1 cellular context compared by ENCODE assay signal in the genomic region with DNA sequence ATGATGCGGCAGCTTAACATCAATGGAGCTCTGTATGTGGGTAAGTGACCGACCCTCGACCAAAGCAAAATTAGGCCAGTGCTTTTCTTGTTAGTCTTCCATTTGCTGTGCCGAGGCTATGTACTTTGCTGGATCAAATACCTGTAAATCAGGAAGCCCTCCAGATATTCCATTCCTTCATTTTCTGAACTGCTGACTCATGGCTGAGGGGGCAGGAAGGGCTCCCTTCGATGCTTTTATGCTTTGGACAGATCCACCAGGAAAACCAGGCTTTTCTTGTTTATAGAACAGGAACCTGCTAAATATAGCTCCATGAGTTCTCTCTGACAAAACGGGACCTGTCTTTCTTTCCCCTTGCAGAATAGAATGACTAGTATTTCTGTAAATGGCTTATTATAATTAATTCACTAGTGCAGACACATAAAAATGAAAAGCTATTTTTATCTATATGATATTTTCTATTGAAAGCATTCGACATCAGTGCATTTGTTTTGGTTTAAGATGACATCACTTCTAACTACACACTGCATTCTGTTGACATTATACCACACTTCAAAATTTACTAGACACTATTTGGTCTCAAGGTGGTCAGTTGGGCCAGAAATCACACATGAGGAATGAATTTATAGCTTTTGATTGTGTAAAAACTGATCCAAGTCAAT.
TF ChIP-seq lines count a peak whose summit lies in the region.

No MANE protein-coding gene starts in this region.

TF ChIP-seq in K562, 482 proteins besides CTCF, POLR2A, EP300 and RAD21 (continued from another document and continues in another):
- TF ChIP-seq POLR3G (IDR thresholded peaks at IDR 0.05; ENCODE audit: extremely low read depth, insufficient read length, insufficient replicate concordance) (no peak), ZNF316 (IDR thresholded peaks at IDR 0.05) (peak; percentile 39), ARID1B (IDR thresholded peaks at IDR 0.05) (no peak), ZNF133 (CRISPR knock-in tag; IDR thresholded peaks at IDR 0.05) (no peak), TAF7 (tag; IDR thresholded peaks at IDR 0.05) (no peak), HNRNPUL1 (IDR thresholded peaks at IDR 0.05; ENCODE audit: low read length) (no peak), PML (IDR thresholded peaks at IDR 0.05; ENCODE audit: low read length) (no peak), XRCC4 (IDR thresholded peaks at IDR 0.05; ENCODE audit: extremely low read depth, insufficient read depth, insufficient read length) (no peak), RAD51 (IDR thresholded peaks at IDR 0.05; ENCODE audit: borderline replicate concordance, low read depth) (no peak), HEY1 (CRISPR knock-in tag; IDR thresholded peaks at IDR 0.05; ENCODE audit: borderline replicate concordance) (no peak), CTBP1 (IDR thresholded peaks at IDR 0.05; ENCODE audit: borderline replicate concordance) (no peak), ZNF551 (CRISPR knock-in tag; IDR thresholded peaks at IDR 0.05) (no peak), NFE2 (IDR thresholded peaks at IDR 0.05; ENCODE audit: low read depth) (peak; percentile 65), ZNF695 (CRISPR knock-in tag; IDR thresholded peaks at IDR 0.05) (no peak), RFX5 (IDR thresholded peaks at IDR 0.05; ENCODE audit: low read depth, low read length) (no peak), CBX8 (IDR thresholded peaks at IDR 0.05; ENCODE audit: borderline replicate concordance, extremely low read depth, low read depth, low read length, poor library complexity, severe bottlenecking) (no peak), C11orf30 (IDR thresholded peaks at IDR 0.05; ENCODE audit: low read depth) (peak; percentile 55; the same call in 1 of the 2 replicates), ZZZ3 (IDR thresholded peaks at IDR 0.05) (no peak), MEIS2 (IDR thresholded peaks at IDR 0.05; ENCODE audit: partially characterized antibody) (no peak), TCF7 (IDR thresholded peaks at IDR 0.05; ENCODE audit: borderline replicate concordance) (no peak), SMC3 (conservative IDR thresholded peaks at IDR 0.05; ENCODE audit: insufficient read depth, low read depth, low read length) (no peak), SIN3A (IDR thresholded peaks at IDR 0.05; ENCODE audit: borderline replicate concordance in 2 of 2, control insufficient read depth in 1 of 2, low read depth in 2 of 2, low read length in 2 of 2) (no peak), POLR2B (IDR thresholded peaks at IDR 0.05; ENCODE audit: low read depth, partially characterized antibody) (no peak), MAFG (tag; conservative IDR thresholded peaks at IDR 0.05) (peak; percentile 68), MECOM (CRISPR knock-in tag; IDR thresholded peaks at IDR 0.05) (no peak), LCOR (CRISPR knock-in tag; IDR thresholded peaks at IDR 0.05) (no peak), NFIC (IDR thresholded peaks at IDR 0.05) (no peak), MAFF (IDR thresholded peaks at IDR 0.05; ENCODE audit: low read length) (0 out of 2 replicates have a peak, but pooled peaks have one; percentile 19), ZNF589 (CRISPR knock-in tag; IDR thresholded peaks at IDR 0.05; ENCODE audit: low read depth) (no peak), SOX6 (IDR thresholded peaks at IDR 0.05) (no peak), ZNF24 (IDR thresholded peaks at IDR 0.05) (no peak), PHF20 (IDR thresholded peaks at IDR 0.05; ENCODE audit: partially characterized antibody) (no peak)
- TF ChIP-seq, protein P1, sequence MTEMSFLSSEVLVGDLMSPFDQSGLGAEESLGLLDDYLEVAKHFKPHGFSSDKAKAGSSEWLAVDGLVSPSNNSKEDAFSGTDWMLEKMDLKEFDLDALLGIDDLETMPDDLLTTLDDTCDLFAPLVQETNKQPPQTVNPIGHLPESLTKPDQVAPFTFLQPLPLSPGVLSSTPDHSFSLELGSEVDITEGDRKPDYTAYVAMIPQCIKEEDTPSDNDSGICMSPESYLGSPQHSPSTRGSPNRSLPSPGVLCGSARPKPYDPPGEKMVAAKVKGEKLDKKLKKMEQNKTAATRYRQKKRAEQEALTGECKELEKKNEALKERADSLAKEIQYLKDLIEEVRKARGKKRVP (CRISPR knock-in tag; IDR thresholded peaks at IDR 0.05), result no peak
- TF ChIP-seq, protein P2, sequence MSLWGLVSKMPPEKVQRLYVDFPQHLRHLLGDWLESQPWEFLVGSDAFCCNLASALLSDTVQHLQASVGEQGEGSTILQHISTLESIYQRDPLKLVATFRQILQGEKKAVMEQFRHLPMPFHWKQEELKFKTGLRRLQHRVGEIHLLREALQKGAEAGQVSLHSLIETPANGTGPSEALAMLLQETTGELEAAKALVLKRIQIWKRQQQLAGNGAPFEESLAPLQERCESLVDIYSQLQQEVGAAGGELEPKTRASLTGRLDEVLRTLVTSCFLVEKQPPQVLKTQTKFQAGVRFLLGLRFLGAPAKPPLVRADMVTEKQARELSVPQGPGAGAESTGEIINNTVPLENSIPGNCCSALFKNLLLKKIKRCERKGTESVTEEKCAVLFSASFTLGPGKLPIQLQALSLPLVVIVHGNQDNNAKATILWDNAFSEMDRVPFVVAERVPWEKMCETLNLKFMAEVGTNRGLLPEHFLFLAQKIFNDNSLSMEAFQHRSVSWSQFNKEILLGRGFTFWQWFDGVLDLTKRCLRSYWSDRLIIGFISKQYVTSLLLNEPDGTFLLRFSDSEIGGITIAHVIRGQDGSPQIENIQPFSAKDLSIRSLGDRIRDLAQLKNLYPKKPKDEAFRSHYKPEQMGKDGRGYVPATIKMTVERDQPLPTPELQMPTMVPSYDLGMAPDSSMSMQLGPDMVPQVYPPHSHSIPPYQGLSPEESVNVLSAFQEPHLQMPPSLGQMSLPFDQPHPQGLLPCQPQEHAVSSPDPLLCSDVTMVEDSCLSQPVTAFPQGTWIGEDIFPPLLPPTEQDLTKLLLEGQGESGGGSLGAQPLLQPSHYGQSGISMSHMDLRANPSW (CRISPR knock-in tag; IDR thresholded peaks at IDR 0.05), result no peak
- TF ChIP-seq, protein P3, sequence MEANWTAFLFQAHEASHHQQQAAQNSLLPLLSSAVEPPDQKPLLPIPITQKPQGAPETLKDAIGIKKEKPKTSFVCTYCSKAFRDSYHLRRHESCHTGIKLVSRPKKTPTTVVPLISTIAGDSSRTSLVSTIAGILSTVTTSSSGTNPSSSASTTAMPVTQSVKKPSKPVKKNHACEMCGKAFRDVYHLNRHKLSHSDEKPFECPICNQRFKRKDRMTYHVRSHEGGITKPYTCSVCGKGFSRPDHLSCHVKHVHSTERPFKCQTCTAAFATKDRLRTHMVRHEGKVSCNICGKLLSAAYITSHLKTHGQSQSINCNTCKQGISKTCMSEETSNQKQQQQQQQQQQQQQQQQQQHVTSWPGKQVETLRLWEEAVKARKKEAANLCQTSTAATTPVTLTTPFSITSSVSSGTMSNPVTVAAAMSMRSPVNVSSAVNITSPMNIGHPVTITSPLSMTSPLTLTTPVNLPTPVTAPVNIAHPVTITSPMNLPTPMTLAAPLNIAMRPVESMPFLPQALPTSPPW (CRISPR knock-in tag; IDR thresholded peaks at IDR 0.05), result no peak
- TF ChIP-seq, protein P4, sequence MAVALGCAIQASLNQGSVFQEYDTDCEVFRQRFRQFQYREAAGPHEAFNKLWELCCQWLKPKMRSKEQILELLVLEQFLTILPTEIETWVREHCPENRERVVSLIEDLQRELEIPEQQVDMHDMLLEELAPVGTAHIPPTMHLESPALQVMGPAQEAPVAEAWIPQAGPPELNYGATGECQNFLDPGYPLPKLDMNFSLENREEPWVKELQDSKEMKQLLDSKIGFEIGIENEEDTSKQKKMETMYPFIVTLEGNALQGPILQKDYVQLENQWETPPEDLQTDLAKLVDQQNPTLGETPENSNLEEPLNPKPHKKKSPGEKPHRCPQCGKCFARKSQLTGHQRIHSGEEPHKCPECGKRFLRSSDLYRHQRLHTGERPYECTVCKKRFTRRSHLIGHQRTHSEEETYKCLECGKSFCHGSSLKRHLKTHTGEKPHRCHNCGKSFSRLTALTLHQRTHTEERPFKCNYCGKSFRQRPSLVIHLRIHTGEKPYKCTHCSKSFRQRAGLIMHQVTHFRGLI (CRISPR knock-in tag; IDR thresholded peaks at IDR 0.05), result no peak
- TF ChIP-seq, protein P5, sequence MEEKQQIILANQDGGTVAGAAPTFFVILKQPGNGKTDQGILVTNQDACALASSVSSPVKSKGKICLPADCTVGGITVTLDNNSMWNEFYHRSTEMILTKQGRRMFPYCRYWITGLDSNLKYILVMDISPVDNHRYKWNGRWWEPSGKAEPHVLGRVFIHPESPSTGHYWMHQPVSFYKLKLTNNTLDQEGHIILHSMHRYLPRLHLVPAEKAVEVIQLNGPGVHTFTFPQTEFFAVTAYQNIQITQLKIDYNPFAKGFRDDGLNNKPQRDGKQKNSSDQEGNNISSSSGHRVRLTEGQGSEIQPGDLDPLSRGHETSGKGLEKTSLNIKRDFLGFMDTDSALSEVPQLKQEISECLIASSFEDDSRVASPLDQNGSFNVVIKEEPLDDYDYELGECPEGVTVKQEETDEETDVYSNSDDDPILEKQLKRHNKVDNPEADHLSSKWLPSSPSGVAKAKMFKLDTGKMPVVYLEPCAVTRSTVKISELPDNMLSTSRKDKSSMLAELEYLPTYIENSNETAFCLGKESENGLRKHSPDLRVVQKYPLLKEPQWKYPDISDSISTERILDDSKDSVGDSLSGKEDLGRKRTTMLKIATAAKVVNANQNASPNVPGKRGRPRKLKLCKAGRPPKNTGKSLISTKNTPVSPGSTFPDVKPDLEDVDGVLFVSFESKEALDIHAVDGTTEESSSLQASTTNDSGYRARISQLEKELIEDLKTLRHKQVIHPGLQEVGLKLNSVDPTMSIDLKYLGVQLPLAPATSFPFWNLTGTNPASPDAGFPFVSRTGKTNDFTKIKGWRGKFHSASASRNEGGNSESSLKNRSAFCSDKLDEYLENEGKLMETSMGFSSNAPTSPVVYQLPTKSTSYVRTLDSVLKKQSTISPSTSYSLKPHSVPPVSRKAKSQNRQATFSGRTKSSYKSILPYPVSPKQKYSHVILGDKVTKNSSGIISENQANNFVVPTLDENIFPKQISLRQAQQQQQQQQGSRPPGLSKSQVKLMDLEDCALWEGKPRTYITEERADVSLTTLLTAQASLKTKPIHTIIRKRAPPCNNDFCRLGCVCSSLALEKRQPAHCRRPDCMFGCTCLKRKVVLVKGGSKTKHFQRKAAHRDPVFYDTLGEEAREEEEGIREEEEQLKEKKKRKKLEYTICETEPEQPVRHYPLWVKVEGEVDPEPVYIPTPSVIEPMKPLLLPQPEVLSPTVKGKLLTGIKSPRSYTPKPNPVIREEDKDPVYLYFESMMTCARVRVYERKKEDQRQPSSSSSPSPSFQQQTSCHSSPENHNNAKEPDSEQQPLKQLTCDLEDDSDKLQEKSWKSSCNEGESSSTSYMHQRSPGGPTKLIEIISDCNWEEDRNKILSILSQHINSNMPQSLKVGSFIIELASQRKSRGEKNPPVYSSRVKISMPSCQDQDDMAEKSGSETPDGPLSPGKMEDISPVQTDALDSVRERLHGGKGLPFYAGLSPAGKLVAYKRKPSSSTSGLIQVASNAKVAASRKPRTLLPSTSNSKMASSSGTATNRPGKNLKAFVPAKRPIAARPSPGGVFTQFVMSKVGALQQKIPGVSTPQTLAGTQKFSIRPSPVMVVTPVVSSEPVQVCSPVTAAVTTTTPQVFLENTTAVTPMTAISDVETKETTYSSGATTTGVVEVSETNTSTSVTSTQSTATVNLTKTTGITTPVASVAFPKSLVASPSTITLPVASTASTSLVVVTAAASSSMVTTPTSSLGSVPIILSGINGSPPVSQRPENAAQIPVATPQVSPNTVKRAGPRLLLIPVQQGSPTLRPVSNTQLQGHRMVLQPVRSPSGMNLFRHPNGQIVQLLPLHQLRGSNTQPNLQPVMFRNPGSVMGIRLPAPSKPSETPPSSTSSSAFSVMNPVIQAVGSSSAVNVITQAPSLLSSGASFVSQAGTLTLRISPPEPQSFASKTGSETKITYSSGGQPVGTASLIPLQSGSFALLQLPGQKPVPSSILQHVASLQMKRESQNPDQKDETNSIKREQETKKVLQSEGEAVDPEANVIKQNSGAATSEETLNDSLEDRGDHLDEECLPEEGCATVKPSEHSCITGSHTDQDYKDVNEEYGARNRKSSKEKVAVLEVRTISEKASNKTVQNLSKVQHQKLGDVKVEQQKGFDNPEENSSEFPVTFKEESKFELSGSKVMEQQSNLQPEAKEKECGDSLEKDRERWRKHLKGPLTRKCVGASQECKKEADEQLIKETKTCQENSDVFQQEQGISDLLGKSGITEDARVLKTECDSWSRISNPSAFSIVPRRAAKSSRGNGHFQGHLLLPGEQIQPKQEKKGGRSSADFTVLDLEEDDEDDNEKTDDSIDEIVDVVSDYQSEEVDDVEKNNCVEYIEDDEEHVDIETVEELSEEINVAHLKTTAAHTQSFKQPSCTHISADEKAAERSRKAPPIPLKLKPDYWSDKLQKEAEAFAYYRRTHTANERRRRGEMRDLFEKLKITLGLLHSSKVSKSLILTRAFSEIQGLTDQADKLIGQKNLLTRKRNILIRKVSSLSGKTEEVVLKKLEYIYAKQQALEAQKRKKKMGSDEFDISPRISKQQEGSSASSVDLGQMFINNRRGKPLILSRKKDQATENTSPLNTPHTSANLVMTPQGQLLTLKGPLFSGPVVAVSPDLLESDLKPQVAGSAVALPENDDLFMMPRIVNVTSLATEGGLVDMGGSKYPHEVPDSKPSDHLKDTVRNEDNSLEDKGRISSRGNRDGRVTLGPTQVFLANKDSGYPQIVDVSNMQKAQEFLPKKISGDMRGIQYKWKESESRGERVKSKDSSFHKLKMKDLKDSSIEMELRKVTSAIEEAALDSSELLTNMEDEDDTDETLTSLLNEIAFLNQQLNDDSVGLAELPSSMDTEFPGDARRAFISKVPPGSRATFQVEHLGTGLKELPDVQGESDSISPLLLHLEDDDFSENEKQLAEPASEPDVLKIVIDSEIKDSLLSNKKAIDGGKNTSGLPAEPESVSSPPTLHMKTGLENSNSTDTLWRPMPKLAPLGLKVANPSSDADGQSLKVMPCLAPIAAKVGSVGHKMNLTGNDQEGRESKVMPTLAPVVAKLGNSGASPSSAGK (IDR thresholded peaks at IDR 0.05), result no peak
- TF ChIP-seq, protein P6, sequence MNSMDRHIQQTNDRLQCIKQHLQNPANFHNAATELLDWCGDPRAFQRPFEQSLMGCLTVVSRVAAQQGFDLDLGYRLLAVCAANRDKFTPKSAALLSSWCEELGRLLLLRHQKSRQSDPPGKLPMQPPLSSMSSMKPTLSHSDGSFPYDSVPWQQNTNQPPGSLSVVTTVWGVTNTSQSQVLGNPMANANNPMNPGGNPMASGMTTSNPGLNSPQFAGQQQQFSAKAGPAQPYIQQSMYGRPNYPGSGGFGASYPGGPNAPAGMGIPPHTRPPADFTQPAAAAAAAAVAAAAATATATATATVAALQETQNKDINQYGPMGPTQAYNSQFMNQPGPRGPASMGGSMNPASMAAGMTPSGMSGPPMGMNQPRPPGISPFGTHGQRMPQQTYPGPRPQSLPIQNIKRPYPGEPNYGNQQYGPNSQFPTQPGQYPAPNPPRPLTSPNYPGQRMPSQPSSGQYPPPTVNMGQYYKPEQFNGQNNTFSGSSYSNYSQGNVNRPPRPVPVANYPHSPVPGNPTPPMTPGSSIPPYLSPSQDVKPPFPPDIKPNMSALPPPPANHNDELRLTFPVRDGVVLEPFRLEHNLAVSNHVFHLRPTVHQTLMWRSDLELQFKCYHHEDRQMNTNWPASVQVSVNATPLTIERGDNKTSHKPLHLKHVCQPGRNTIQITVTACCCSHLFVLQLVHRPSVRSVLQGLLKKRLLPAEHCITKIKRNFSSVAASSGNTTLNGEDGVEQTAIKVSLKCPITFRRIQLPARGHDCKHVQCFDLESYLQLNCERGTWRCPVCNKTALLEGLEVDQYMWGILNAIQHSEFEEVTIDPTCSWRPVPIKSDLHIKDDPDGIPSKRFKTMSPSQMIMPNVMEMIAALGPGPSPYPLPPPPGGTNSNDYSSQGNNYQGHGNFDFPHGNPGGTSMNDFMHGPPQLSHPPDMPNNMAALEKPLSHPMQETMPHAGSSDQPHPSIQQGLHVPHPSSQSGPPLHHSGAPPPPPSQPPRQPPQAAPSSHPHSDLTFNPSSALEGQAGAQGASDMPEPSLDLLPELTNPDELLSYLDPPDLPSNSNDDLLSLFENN (IDR thresholded peaks at IDR 0.05; ENCODE audit: low read depth in 2 of 2, low read length in 2 of 2), result no peak
